ENCODE assay signal across 2 cellular contexts in the genomic region with DNA sequence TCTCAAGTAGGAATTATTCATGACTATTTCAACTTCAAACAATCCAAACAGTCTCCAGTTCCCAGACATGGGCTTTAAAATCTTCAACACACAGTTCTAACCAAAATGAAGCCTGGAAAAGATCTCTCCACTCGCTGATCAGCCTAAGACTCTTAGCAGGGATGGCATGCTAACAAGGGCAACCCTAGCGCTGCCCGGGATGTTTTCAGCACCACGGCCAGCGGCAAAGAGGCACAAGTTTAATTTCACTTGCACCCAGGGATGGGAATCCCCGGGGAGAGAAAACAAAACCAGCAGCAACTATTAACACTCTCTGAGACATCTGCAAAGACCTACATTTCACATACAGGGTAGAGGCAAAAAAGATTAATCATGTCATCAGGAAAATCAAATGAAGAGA.
TF ChIP-seq lines count a peak whose summit lies in the region.

No MANE protein-coding gene starts in this region.

TF ChIP-seq in SK-N-SH, 30 proteins besides CTCF, POLR2A, EP300 and RAD21 (continued from another document):
- TF ChIP-seq, protein P1, sequence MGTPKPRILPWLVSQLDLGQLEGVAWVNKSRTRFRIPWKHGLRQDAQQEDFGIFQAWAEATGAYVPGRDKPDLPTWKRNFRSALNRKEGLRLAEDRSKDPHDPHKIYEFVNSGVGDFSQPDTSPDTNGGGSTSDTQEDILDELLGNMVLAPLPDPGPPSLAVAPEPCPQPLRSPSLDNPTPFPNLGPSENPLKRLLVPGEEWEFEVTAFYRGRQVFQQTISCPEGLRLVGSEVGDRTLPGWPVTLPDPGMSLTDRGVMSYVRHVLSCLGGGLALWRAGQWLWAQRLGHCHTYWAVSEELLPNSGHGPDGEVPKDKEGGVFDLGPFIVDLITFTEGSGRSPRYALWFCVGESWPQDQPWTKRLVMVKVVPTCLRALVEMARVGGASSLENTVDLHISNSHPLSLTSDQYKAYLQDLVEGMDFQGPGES (IDR thresholded peaks at IDR 0.05; ENCODE audit: low read depth, low read length) = no peak
- no peak for TF ChIP-seq FOXJ3 (CRISPR knock-in tag; IDR thresholded peaks at IDR 0.05)
- TF ChIP-seq, protein P2, sequence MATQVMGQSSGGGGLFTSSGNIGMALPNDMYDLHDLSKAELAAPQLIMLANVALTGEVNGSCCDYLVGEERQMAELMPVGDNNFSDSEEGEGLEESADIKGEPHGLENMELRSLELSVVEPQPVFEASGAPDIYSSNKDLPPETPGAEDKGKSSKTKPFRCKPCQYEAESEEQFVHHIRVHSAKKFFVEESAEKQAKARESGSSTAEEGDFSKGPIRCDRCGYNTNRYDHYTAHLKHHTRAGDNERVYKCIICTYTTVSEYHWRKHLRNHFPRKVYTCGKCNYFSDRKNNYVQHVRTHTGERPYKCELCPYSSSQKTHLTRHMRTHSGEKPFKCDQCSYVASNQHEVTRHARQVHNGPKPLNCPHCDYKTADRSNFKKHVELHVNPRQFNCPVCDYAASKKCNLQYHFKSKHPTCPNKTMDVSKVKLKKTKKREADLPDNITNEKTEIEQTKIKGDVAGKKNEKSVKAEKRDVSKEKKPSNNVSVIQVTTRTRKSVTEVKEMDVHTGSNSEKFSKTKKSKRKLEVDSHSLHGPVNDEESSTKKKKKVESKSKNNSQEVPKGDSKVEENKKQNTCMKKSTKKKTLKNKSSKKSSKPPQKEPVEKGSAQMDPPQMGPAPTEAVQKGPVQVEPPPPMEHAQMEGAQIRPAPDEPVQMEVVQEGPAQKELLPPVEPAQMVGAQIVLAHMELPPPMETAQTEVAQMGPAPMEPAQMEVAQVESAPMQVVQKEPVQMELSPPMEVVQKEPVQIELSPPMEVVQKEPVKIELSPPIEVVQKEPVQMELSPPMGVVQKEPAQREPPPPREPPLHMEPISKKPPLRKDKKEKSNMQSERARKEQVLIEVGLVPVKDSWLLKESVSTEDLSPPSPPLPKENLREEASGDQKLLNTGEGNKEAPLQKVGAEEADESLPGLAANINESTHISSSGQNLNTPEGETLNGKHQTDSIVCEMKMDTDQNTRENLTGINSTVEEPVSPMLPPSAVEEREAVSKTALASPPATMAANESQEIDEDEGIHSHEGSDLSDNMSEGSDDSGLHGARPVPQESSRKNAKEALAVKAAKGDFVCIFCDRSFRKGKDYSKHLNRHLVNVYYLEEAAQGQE (IDR thresholded peaks at IDR 0.05; ENCODE audit: low read depth, low read length) = peak; percentile 98
- TF ChIP-seq NFIC (IDR thresholded peaks at IDR 0.05; ENCODE audit: borderline replicate concordance) = no peak

TF ChIP-seq in SK-N-SH treated with all-trans-retinoic acid at 6 μM for 48 hours, 23 proteins besides CTCF, POLR2A, EP300 and RAD21 (continued from another document):
- TF ChIP-seq, protein P3, sequence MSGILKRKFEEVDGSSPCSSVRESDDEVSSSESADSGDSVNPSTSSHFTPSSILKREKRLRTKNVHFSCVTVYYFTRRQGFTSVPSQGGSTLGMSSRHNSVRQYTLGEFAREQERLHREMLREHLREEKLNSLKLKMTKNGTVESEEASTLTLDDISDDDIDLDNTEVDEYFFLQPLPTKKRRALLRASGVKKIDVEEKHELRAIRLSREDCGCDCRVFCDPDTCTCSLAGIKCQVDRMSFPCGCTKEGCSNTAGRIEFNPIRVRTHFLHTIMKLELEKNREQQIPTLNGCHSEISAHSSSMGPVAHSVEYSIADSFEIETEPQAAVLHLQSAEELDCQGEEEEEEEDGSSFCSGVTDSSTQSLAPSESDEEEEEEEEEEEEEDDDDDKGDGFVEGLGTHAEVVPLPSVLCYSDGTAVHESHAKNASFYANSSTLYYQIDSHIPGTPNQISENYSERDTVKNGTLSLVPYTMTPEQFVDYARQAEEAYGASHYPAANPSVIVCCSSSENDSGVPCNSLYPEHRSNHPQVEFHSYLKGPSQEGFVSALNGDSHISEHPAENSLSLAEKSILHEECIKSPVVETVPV (CRISPR knock-in tag; IDR thresholded peaks at IDR 0.05) = no peak
- no peak for TF ChIP-seq ZNF70 (CRISPR knock-in tag; IDR thresholded peaks at IDR 0.05)
- TF ChIP-seq RARB (CRISPR knock-in tag; IDR thresholded peaks at IDR 0.05) = no peak
